In the genomic region with DNA sequence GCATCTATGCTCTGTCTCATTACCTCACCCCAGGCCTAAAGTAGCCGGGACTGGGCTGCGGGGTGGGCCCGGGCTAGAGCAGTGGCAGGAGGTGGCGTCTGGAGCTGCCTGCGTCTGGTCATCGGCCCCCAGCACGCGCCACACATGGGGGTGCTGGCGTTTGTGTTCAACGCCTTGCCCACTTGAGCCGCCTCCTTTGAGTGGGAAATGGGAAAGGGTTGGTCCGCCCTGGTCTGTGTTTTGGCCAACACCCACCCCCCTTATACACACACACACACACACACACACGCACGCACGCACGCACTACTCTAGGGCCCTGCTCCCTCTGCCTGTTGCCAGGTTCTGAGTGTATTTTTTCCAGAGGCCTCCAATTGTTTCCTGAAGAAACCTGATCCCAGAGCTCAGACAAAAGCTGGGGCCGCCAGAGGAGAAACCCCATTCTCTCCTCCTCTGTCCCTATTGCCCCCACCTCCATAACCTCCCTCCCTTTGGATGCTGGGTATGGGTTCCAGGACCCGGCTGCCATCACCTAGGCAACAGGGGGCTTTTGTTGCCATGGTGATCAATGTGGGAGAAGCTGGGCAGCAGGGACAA, we compare ENCODE assay signal across 16 cellular contexts. TPM values are rescaled to one million over a fixed set of nuclear protein-coding genes. Genes with fewer than 3 reads are reported as not detected.
DNase-seq lines count a peak whose midpoint lies in the region; ATAC-seq lines count a peak whose summit lies in the region.
"Had no signal": no experiment of that assay in that cellular context is flagged by ENCODE, and none has a peak within 500 bp of the region (broad histone marks: within the 10 kb centered on the region; RNA-seq: fewer than 3 reads in every experiment).

No MANE protein-coding gene starts in this region.

- intact Hi-C loops in sciatic nerve (cut with DNase I): no loop called here

- peaks cover 39% of the 10 kb centered on the region for H3K4me1 ChIP-seq in NT2/D1 (ENCODE audit: insufficient read depth, insufficient read length)
- peaks cover 16% of the 10 kb centered on the region for H3K4me1 ChIP-seq in iPS-15b (ENCODE audit: control insufficient read depth, insufficient read depth, low read length)
- H3K4me1 ChIP-seq: heart right ventricle had no signal

- DNase-seq in NCI-H2196 treated with DMSO at 0.1 percent for 48 hours (lab: John Stamatoyannopoulos, UW; ENCODE audit: unreplicated experiment): peak; percentile 22
- no peak for DNase-seq in NCI-H2196 (lab: John Stamatoyannopoulos, UW; ENCODE audit: unreplicated experiment)
- DNase-seq in NT2/D1 (ENCODE audit: low read depth, low spot score): peak; percentile 50
- DNase-seq in sciatic nerve (ENCODE audit: low spot score): no peak
- no peak for DNase-seq in pons (ENCODE audit: low spot score)
- DNase-seq: activated CD4-positive, alpha-beta memory T cell treated with anti-CD3 and anti-CD28 coated beads for 36 hours; activated naive CD4-positive, alpha-beta T cell treated with anti-CD3 and anti-CD28 coated beads, Interleukin-2, amount 10 ng/mL, durations not matched to agents 7 days and 5 days; DND-41; heart right ventricle; KG1; naive thymus-derived CD8-positive, alpha-beta T cell; T-helper 1 cell had no signal

- H3K9ac ChIP-seq in NT2/D1 (ENCODE audit: insufficient read length, low read depth) (peak overlapping the region; percentile 45), iPS-15b (ENCODE audit: low read depth, low read length) (peak overlapping the region; percentile 6)

- H3K36me3 ChIP-seq in NT2/D1 (ENCODE audit: insufficient read depth, insufficient read length, low read length) (peaks cover 55% of the 10 kb centered on the region), iPS-15b (ENCODE audit: control insufficient read depth, insufficient read depth, low read length) (no peaks in the 10 kb centered on the region)
- H3K36me3 ChIP-seq: heart right ventricle had no signal

- ATAC-seq in sciatic nerve: peak; percentile 74
- no peak for ATAC-seq in HG02870 (IDR thresholded peaks at IDR 0.05; ENCODE audit: unreplicated experiment)
- no peak for ATAC-seq in GM21447 (IDR thresholded peaks at IDR 0.05; ENCODE audit: unreplicated experiment)
- ATAC-seq: naive thymus-derived CD8-positive, alpha-beta T cell; stimulated activated memory B cell treated with anti-CD40 and anti-IgM and Interleukin-4, amounts not matched to agents 10 μg/mL and 1 μg/mL and 100 μg/mL, for 72 hours had no signal

- H3K27me3 ChIP-seq in NT2/D1 (ENCODE audit: insufficient read depth, insufficient read length): no peaks in the 10 kb centered on the region
- no peaks in the 10 kb centered on the region for H3K27me3 ChIP-seq in iPS-15b (ENCODE audit: control insufficient read depth, insufficient read depth, low read length)
- H3K27me3 ChIP-seq: heart right ventricle had no signal

- H3K4me3 ChIP-seq in NT2/D1 (ENCODE audit: insufficient read length, low read depth) (no peak overlapping the region), iPS-15b (ENCODE audit: low read depth, low read length) (no peak overlapping the region)
- H3K4me3 ChIP-seq: heart right ventricle had no signal

- no peaks in the 10 kb centered on the region for H3K9me3 ChIP-seq in NT2/D1 (ENCODE audit: insufficient read depth, low read length)
- no peaks in the 10 kb centered on the region for H3K9me3 ChIP-seq in iPS-15b (ENCODE audit: control insufficient read depth, insufficient read depth, low read length)
- H3K9me3 ChIP-seq: heart right ventricle had no signal

RNA-seq across cellular contexts. Expression of a gene that starts 10.1 kb away (rescaled TPM):
- total RNA-seq in sciatic nerve: 7.1 TPM
- total RNA-seq: activated CD4-positive, alpha-beta memory T cell treated with anti-CD3 and anti-CD28 coated beads for 36 hours had no signal

RNA-seq across cellular contexts. Expression of a gene that starts 43.6 kb away (rescaled TPM):
- total RNA-seq in sciatic nerve: not detected

Comparison
In these comparisons a context has a peak if more than half of its experiments do, and no peak if none do; other contexts are left out.
1. DNase-seq: peak in NCI-H2196 treated with DMSO at 0.1 percent for 48 hours (single experiment) and NT2/D1 (single experiment); none in NCI-H2196 (single experiment), sciatic nerve (single experiment) and pons (single experiment).